ENCODE assay signal across 8 cellular contexts in the genomic region with DNA sequence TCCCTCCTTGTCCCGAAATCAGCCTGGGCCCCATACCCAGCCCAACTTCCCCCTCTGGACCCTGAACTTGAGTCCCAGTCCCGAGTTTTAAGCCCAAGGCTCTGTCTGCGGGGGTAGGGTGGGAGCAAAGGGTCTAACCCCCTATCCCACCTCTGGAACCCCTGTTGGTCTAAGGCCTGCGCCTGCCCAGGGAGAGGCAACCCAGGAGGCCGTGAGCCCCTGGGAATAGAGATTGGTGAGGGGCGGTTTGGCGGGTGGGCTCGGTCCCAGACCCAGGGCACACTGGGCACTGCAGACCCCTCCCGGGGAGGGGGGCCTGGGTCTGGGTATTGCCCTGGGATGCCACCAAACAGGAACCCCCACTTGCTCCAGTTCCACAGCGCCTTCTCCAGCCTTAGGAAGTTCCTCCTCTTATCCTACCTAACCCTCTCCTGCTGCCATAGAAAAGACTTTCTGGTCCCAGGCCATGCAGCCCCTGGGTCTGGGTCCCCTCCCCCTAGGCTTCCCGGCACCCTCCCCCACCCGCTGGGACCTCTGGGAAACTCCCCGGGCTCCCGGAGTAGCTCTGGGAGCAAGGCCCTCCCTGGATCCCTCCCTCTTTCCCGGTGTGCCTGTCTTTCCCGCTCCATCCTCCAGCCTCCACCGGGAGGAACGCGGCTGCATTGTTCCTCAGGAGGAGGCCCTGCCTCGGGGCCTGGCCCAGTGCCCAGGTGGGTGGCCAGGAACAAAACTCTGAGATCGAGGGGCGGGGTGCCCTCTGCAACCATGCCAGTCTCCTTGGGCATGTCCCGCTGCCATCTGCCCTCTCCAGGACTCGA. TPM values are rescaled to one million over a fixed set of nuclear protein-coding genes. Genes with fewer than 3 reads are reported as not detected.
DNase-seq lines count a peak whose midpoint lies in the region; ATAC-seq and TF ChIP-seq lines count a peak whose summit lies in the region.

No MANE protein-coding gene starts in this region.

- dilution Hi-C loops in mammary epithelial cell (cut with HindIII; ENCODE audit: low sequenced_read_pairs), result no loop called here

- in situ Hi-C loops in mammary epithelial cell (cut with MboI; ENCODE audit: low sequenced_read_pairs in 2 of 2), result no loop called here

- no peaks in the 10 kb centered on the region for H3K9me3 ChIP-seq in mammary epithelial cell (replicated peaks; ENCODE audit: insufficient read depth, low read length)

- peaks cover 47% of the 10 kb centered on the region for H3K4me1 ChIP-seq in mammary epithelial cell (ENCODE audit: insufficient read depth, low read length)

- WGBS in mammary epithelial cell (ENCODE audit: low coverage, missing lambda C conversion rate), result 0% methylated on average over 9 of the region's 24 CpGs

- H3K9ac ChIP-seq in mammary epithelial cell (ENCODE audit: insufficient read depth, low read length), result peak overlapping the region; percentile 96

- CTCF ChIA-PET in mammary epithelial cell (lab: Charles Lee; ENCODE audit: low non-redundant PET), result no interaction called here

- no peak for ATAC-seq in GM21390 (IDR thresholded peaks at IDR 0.05; ENCODE audit: unreplicated experiment)

- H3K4me3 ChIP-seq in mammary epithelial cell (replicated peaks in 1 of 3; ENCODE audit: insufficient read depth in 1 of 3, low read depth in 2 of 3, low read length in 3 of 3), result peak overlapping the region; percentile 47 to 54 (median 48)

- BruUV-seq in mammary epithelial cell (replicated peaks; lab: Mats Ljungman, UMichigan), result no TSS peak

- H3K27me3 ChIP-seq in mammary epithelial cell (ENCODE audit: insufficient read depth, low read length) (no peaks in the 10 kb centered on the region), layer of hippocampus (ENCODE audit: control insufficient read depth, insufficient read depth, low read length) (no peaks in the 10 kb centered on the region)

- no peak for TF ChIP-seq CTCF in mammary epithelial cell (conservative IDR thresholded peaks at IDR 0.05 in 1 of 2, IDR thresholded peaks at IDR 0.05 in 1 of 2; ENCODE audit: extremely low read depth in 1 of 2, insufficient read depth in 1 of 2, low read depth in 1 of 2, low read length in 2 of 2)

- DNase-seq in DMS53 (lab: John Stamatoyannopoulos, UW) (peak; percentile 85), NCI-H1105 (lab: John Stamatoyannopoulos, UW) (peak; percentile 36), mammary epithelial cell (peak; percentile 93), NCI-H1694 treated with DMSO at 0.1 percent for 48 hours (lab: John Stamatoyannopoulos, UW) (no peak), NCI-H128 (lab: John Stamatoyannopoulos, UW; ENCODE audit: unreplicated experiment) (no peak)

- no peaks in the 10 kb centered on the region for H4K20me1 ChIP-seq in mammary epithelial cell (ENCODE audit: insufficient read depth, low read length)

- intact Hi-C loops in mammary epithelial cell (cut with micrococcal nuclease), result loop anchor here (1.0 to 5.0 kb wide), 3 partner anchors 10 to 691 kb away; a partner anchor contains a TSS

- H3K4me2 ChIP-seq in mammary epithelial cell (ENCODE audit: insufficient read depth, low read depth, low read length), result peak overlapping the region; percentile 99

- H3K27ac ChIP-seq in mammary epithelial cell (ENCODE audit: insufficient read depth, low read depth, low read length) (peak overlapping the region; percentile 98), layer of hippocampus (ENCODE audit: low read depth, low read length) (peak overlapping the region; percentile 96), temporal lobe (ENCODE audit: low read depth, low read length) (peak overlapping the region; percentile 89)

- H3K36me3 ChIP-seq in mammary epithelial cell (ENCODE audit: insufficient read depth, low read length), result no peaks in the 10 kb centered on the region

- H2AFZ ChIP-seq in mammary epithelial cell (ENCODE audit: low read depth, low read length), result no peak overlapping the region

- peaks cover 49% of the 10 kb centered on the region for H3K79me2 ChIP-seq in mammary epithelial cell (ENCODE audit: insufficient read depth, low read length)

RNA-seq across cellular contexts. Expression of a gene that starts 33.6 kb away (rescaled TPM):
- total RNA-seq in mammary epithelial cell (under 1 TPM in 1 of 2 donors, not detected in 1; 0.73 TPM), temporal lobe (3.0 TPM)
- polyA plus RNA-seq in mammary epithelial cell, result not detected
- not detected for polyA minus RNA-seq in mammary epithelial cell

RNA-seq across cellular contexts. Expression of a gene that starts 48.1 kb away (rescaled TPM):
- total RNA-seq in mammary epithelial cell, result 1 to 10 TPM; 3.2 to 5.4 TPM
- polyA plus RNA-seq in mammary epithelial cell, result 1.3 TPM
- polyA minus RNA-seq in mammary epithelial cell, result 1.8 TPM
- 14.0 TPM for total RNA-seq in temporal lobe

Comparison
In these comparisons a context has a peak if more than half of its experiments do, and no peak if none do; other contexts are left out.
1. DNase-seq: peak in DMS53 (single experiment), NCI-H1105 (single experiment) and mammary epithelial cell (single experiment); none in NCI-H1694 treated with DMSO at 0.1 percent for 48 hours (single experiment) and NCI-H128 (single experiment).
2. Peak in every context shown above with its lines, with median percentiles within 50 percentile points of each other: H3K27ac ChIP-seq.